19 cellular contexts compared by ENCODE assay signal in genomic region chr5:97918614-97919013, GRCh38.
DNase-seq lines count a peak whose midpoint lies in the region; ATAC-seq and TF ChIP-seq lines count a peak whose summit lies in the region.
"Had no signal": no experiment of that assay in that cellular context is flagged by ENCODE, and none has a peak within 500 bp of the region (broad histone marks: within the 10 kb centered on the region; RNA-seq: fewer than 3 reads in every experiment).

No MANE protein-coding gene starts in this region.

- H3K27ac ChIP-seq in right cardiac atrium (ENCODE audit: low read length): no peak overlapping the region
- H3K27ac ChIP-seq: 22Rv1; A549; BLaER1 treated with 17β-estradiol and CSF1 and Interleukin-3, amounts not matched to agents 10 nM and 100 nM; C4-2B had no signal

- intact Hi-C loops in Right ventricle myocardium superior (cut with DNase I): no loop called here
- intact Hi-C loops in cardiac septum (cut with DNase I): no loop called here
- intact Hi-C loops in left ventricle myocardium superior (cut with micrococcal nuclease): no loop called here
- intact Hi-C loops in right cardiac atrium (cut with DNase I): no loop called here

- no peaks in the 10 kb centered on the region for H3K9me3 ChIP-seq in right cardiac atrium (ENCODE audit: control insufficient read depth, low read length)
- H3K9me3 ChIP-seq: A549; BLaER1 treated with 17β-estradiol and CSF1 and Interleukin-3, amounts not matched to agents 10 nM and 100 nM; Caco-2 had no signal

- no peaks in the 10 kb centered on the region for H3K27me3 ChIP-seq in right cardiac atrium (ENCODE audit: control insufficient read depth, insufficient read depth)
- H3K27me3 ChIP-seq: BLaER1 treated with 17β-estradiol and CSF1 and Interleukin-3, amounts not matched to agents 10 nM and 100 nM had no signal

- DNase-seq in NCI-H1105 treated with DMSO at 0.1 percent for 48 hours (lab: John Stamatoyannopoulos, UW) (peak; percentile 1), NCI-H1105 (lab: John Stamatoyannopoulos, UW) (no peak), Right ventricle myocardium superior (no peak), cardiac septum (ENCODE audit: low spot score) (no peak), left ventricle myocardium superior (no peak), right cardiac atrium (no peak), fibroblast of the aortic adventitia (ENCODE audit: low read depth) (peak; percentile 4), NCI-H1417 treated with DMSO at 0.1 percent for 48 hours (lab: John Stamatoyannopoulos, UW) (no peak)
- DNase-seq: AML-193; Caco-2; Calu3; CD4-positive, alpha-beta T cell; CD8-positive, alpha-beta T cell; DMS79 treated with DMSO at 0.1 percent for 48 hours; GF-D8 had no signal

- H3K4me3 ChIP-seq in right cardiac atrium (ENCODE audit: low read length) (no peak overlapping the region), fibroblast of the aortic adventitia (ENCODE audit: low read depth, low read length) (no peak overlapping the region)
- H3K4me3 ChIP-seq: A549; BLaER1 treated with 17β-estradiol and CSF1 and Interleukin-3, amounts not matched to agents 10 nM and 100 nM had no signal

- ATAC-seq in Right ventricle myocardium superior (ENCODE audit: poor library complexity) (peak; percentile 68), left ventricle myocardium superior (peak; percentile 68), right cardiac atrium (no peak)
- ATAC-seq: A549; CD8-positive, alpha-beta T cell had no signal

- H3K4me1 ChIP-seq in right cardiac atrium (ENCODE audit: control insufficient read depth, insufficient read depth, low read length): no peaks in the 10 kb centered on the region
- H3K4me1 ChIP-seq: A549; BLaER1 treated with 17β-estradiol and CSF1 and Interleukin-3, amounts not matched to agents 10 nM and 100 nM; Caco-2 had no signal

- WGBS in right cardiac atrium: 46% methylated on average over 2 of the region's 2 CpGs

- TF ChIP-seq CTCF in fibroblast of the aortic adventitia (IDR thresholded peaks at IDR 0.05; ENCODE audit: insufficient read depth, low read length): no peak

Comparison
In these comparisons a context has a peak if more than half of its experiments do, and no peak if none do; other contexts are left out.
1. DNase-seq: peak in NCI-H1105 treated with DMSO at 0.1 percent for 48 hours (single experiment) and fibroblast of the aortic adventitia (single experiment); none in NCI-H1105 (single experiment), Right ventricle myocardium superior (single experiment), cardiac septum (single experiment), left ventricle myocardium superior (single experiment), right cardiac atrium (0 of 3) and NCI-H1417 treated with DMSO at 0.1 percent for 48 hours (single experiment).
2. ATAC-seq: peak in Right ventricle myocardium superior (single experiment) and left ventricle myocardium superior (single experiment); none in right cardiac atrium (0 of 2).